1 cellular context compared by ENCODE assay signal in the genomic region with DNA sequence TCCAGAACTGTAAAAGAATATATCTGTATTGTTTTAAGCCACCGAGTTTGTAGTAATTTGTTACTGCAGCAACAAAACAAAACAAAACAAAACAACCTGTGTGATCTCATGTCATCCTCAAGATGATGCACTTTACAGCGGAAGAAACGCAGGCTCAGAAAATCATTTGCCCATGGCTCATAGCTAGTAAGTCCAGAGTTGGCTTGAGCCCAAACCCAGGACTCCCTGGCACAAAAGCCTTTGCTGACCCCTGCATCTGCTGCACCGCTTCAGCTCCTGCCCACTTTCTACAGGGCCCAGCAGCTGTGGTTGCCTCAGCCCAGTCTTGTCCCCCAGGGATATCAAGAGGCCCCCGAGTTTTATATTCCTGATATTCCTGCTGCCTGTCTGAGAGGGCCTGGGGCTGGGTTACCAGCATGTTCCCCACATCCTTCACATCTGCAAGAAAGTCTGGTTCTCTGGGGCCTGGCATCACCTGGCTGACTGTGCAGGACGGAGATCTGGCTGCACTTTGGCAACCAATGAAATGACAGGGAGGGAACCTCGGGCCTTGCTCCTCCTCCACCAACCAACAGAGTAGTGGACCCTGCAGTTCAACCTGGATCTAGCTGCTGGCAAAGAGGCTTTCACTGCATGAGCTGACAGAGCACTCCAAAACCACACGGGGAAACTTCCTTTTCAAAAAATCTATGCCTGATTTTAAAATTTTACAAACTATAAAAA.
TF ChIP-seq lines count a peak whose summit lies in the region.

No MANE protein-coding gene starts in this region.

TF ChIP-seq in IMR-90, 13 proteins besides CTCF, POLR2A, EP300 and RAD21:
- TF ChIP-seq MAZ (IDR thresholded peaks at IDR 0.05; ENCODE audit: borderline replicate concordance, low read depth, low read length): no peak
- no peak for TF ChIP-seq RFX5 (IDR thresholded peaks at IDR 0.05; ENCODE audit: low read depth, low read length)
- TF ChIP-seq BHLHE40 (IDR thresholded peaks at IDR 0.05; ENCODE audit: low read depth, low read length): no peak
- no peak for TF ChIP-seq SMC3 (IDR thresholded peaks at IDR 0.05; ENCODE audit: low read depth, low read length)
- no peak for TF ChIP-seq FOS (IDR thresholded peaks at IDR 0.05; ENCODE audit: low read depth, low read length)
- no peak for TF ChIP-seq ELK1 (IDR thresholded peaks at IDR 0.05; ENCODE audit: borderline replicate concordance, low read depth, low read length)
- no peak for TF ChIP-seq USF2 (IDR thresholded peaks at IDR 0.05; ENCODE audit: low read depth, low read length)
- no peak for TF ChIP-seq MAFK (IDR thresholded peaks at IDR 0.05; ENCODE audit: low read depth, low read length)
- TF ChIP-seq CEBPB (IDR thresholded peaks at IDR 0.05; ENCODE audit: low read depth, low read length): no peak
- TF ChIP-seq RCOR1 (IDR thresholded peaks at IDR 0.05; ENCODE audit: insufficient replicate concordance, low read length): no peak
- TF ChIP-seq CHD1 (IDR thresholded peaks at IDR 0.05; ENCODE audit: low read depth, low read length): no peak
- TF ChIP-seq NFE2L2 (IDR thresholded peaks at IDR 0.05; ENCODE audit: low read depth, low read length): no peak
- TF ChIP-seq MXI1 (IDR thresholded peaks at IDR 0.05; ENCODE audit: borderline replicate concordance, low read depth, low read length): no peak
